ENCODE assay signal across 1 cellular context in the genomic region with DNA sequence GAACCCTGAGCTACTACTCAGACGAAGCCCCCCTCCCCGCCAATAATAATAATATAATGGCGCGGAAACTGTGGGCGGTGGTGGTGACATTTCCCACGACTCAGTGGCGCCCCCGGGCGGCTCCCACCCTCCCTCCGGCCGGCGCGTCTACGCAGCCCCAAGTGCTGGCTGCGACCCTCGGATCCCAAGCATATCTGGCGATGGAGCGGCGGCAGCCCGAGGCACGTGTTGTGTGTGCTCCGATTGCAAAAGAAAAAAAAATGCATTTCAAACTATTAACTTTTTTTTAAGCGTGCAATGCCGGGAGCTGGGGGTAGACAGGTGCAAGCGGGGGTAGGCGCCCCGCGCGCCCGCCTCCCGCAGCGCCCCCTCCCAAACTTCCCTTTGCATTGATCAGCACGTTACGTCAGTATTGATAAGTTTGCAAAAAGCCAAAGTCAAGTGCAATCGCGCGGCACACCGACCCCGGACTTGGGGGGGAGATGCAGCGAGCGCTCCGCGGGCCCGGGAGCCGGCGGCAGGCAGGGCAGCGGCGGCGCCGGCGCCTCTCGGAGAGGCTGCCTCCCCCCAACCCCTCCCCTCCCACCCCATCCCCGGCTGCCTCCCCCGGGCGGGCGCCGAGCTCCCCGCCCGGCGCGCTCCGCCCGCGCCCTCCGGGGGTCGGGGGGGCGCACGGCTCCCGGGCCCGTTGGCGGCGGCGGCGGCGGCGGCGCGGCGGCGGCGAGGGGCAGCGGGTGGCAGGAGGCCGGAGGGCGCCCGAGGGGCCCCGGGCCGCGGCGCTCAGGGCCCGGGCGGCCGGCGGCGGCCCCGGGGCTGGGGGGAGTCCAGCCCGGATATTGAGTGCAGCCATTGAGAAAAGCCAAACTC.
TF ChIP-seq lines count a peak whose summit lies in the region.

No MANE protein-coding gene starts in this region.

TF ChIP-seq in H1, 55 proteins besides CTCF, POLR2A, EP300 and RAD21:
- TF ChIP-seq NANOG (IDR thresholded peaks at IDR 0.05; ENCODE audit: insufficient read depth, low read depth, low read length, poor library complexity, severe bottlenecking) (no peak), SUZ12 (IDR thresholded peaks at IDR 0.05; ENCODE audit: low read length) (no peak), SIN3A (conservative IDR thresholded peaks at IDR 0.05 in 1 of 2, IDR thresholded peaks at IDR 0.05 in 1 of 2; ENCODE audit: low read depth in 1 of 2, low read length in 2 of 2) (0 out of 4 replicates have a peak, but pooled peaks of 1 of the 2 experiments have one; percentile 63), RXRA (IDR thresholded peaks at IDR 0.05; ENCODE audit: insufficient read depth, low read depth, low read length) (no peak), YY1 (IDR thresholded peaks at IDR 0.05; ENCODE audit: low read depth, low read length) (0 out of 2 replicates have a peak, but pooled peaks have one; percentile 47), BCL11A (IDR thresholded peaks at IDR 0.05; ENCODE audit: low read depth in 2 of 2, low read length in 2 of 2) (no peak), JUND (IDR thresholded peaks at IDR 0.05; ENCODE audit: low read length) (0 out of 2 replicates have a peak, but pooled peaks have one; percentile 23), SP2 (IDR thresholded peaks at IDR 0.05; ENCODE audit: low read length) (no peak), SIX5 (IDR thresholded peaks at IDR 0.05; ENCODE audit: low read depth, low read length) (no peak), CHD2 (IDR thresholded peaks at IDR 0.05; ENCODE audit: low read length) (no peak), CEBPB (IDR thresholded peaks at IDR 0.05; ENCODE audit: low read depth, low read length) (no peak), GTF2F1 (IDR thresholded peaks at IDR 0.05; ENCODE audit: borderline replicate concordance, low read depth, low read length) (no peak), HDAC2 (IDR thresholded peaks at IDR 0.05; ENCODE audit: borderline replicate concordance in 1 of 2, low read depth in 2 of 2, low read length in 2 of 2) (peak in 1 of 2 experiments; percentile 96; a peak in 3 of 4 replicates), ASH2L (IDR thresholded peaks at IDR 0.05; ENCODE audit: low read length) (peak; percentile 33), PHF8 (conservative IDR thresholded peaks at IDR 0.05; ENCODE audit: low read depth, low read length) (0 out of 2 replicates have a peak, but pooled peaks have one; percentile 32), CREB1 (IDR thresholded peaks at IDR 0.05) (peak; percentile 28; the same call in 1 of the 2 replicates), JUN (IDR thresholded peaks at IDR 0.05; ENCODE audit: low read depth, low read length) (no peak), BACH1 (IDR thresholded peaks at IDR 0.05; ENCODE audit: low read length) (peak; percentile 82), EZH2 (IDR thresholded peaks at IDR 0.05; ENCODE audit: low read depth, low read length, severe bottlenecking) (no peak)
- TF ChIP-seq, protein P1, sequence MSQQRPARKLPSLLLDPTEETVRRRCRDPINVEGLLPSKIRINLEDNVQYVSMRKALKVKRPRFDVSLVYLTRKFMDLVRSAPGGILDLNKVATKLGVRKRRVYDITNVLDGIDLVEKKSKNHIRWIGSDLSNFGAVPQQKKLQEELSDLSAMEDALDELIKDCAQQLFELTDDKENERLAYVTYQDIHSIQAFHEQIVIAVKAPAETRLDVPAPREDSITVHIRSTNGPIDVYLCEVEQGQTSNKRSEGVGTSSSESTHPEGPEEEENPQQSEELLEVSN (IDR thresholded peaks at IDR 0.05) = peak; percentile 61
- TF ChIP-seq, protein P2, sequence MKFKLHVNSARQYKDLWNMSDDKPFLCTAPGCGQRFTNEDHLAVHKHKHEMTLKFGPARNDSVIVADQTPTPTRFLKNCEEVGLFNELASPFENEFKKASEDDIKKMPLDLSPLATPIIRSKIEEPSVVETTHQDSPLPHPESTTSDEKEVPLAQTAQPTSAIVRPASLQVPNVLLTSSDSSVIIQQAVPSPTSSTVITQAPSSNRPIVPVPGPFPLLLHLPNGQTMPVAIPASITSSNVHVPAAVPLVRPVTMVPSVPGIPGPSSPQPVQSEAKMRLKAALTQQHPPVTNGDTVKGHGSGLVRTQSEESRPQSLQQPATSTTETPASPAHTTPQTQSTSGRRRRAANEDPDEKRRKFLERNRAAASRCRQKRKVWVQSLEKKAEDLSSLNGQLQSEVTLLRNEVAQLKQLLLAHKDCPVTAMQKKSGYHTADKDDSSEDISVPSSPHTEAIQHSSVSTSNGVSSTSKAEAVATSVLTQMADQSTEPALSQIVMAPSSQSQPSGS (IDR thresholded peaks at IDR 0.05; ENCODE audit: low read length) = no peak
- TF ChIP-seq, protein P3, sequence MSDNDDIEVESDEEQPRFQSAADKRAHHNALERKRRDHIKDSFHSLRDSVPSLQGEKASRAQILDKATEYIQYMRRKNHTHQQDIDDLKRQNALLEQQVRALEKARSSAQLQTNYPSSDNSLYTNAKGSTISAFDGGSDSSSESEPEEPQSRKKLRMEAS (IDR thresholded peaks at IDR 0.05) = peak; percentile 70
